In genomic region chr22:20979940-20980453, GRCh38 we compare ENCODE assay signal across 11 cellular contexts. TPM values are rescaled to one million over a fixed set of nuclear protein-coding genes. Genes with fewer than 3 reads are reported as not detected.
DNase-seq lines count a peak whose midpoint lies in the region; ATAC-seq and TF ChIP-seq lines count a peak whose summit lies in the region.
"Had no signal": no experiment of that assay in that cellular context is flagged by ENCODE, and none has a peak within 500 bp of the region (broad histone marks: within the 10 kb centered on the region; RNA-seq: fewer than 3 reads in every experiment).

No MANE protein-coding gene starts in this region.

- H3K36me3 Mint-ChIP-seq in activated naive CD4-positive, alpha-beta T cell treated with anti-CD3 and anti-CD28 coated beads, Interleukin-2, amount 10 ng/mL, durations not matched to agents 7 days and 5 days, result peaks cover 11% of the 10 kb centered on the region
- no peaks in the 10 kb centered on the region for H3K36me3 Mint-ChIP-seq in mesothelial cell of epicardium

- ATAC-seq in GM18505 (IDR thresholded peaks at IDR 0.05; ENCODE audit: unreplicated experiment) (no peak), HG02588 (IDR thresholded peaks at IDR 0.05; ENCODE audit: unreplicated experiment) (no peak)

- H3K4me1 ChIP-seq in duodenal mucosa (ENCODE audit: control insufficient read depth in 1 of 2, insufficient read depth in 2 of 2, low read length in 2 of 2) (peaks cover 29 to 32% of the 10 kb centered on the region in 2 donors), tibial nerve (peaks cover 0 to 48% (median 24%) of the 10 kb centered on the region in 4 donors)

- H3K27ac ChIP-seq in duodenal mucosa (ENCODE audit: low read depth, low read length) (no peak overlapping the region), tibial nerve (peak overlapping the region in 2 of 4 donors; percentile 50 to 65)
- H3K27ac ChIP-seq: prostate gland had no signal

- peaks cover 12% of the 10 kb centered on the region for H3K9me3 Mint-ChIP-seq in activated naive CD4-positive, alpha-beta T cell treated with anti-CD3 and anti-CD28 coated beads, Interleukin-2, amount 10 ng/mL, durations not matched to agents 7 days and 5 days
- H3K9me3 Mint-ChIP-seq in mesothelial cell of epicardium, result peaks cover 3% of the 10 kb centered on the region

- H3K27ac Mint-ChIP-seq in activated naive CD4-positive, alpha-beta T cell treated with anti-CD3 and anti-CD28 coated beads, Interleukin-2, amount 10 ng/mL, durations not matched to agents 7 days and 5 days, result no peak overlapping the region
- no peak overlapping the region for H3K27ac Mint-ChIP-seq in mesothelial cell of epicardium

- 28 to 37% methylated on average over 9 to 12 of the region's 13 CpGs for WGBS in tibial nerve, 2 donors

- CTCF ChIA-PET in activated naive CD4-positive, alpha-beta T cell treated with anti-CD3 and anti-CD28 coated beads, Interleukin-2, amount 10 ng/mL, durations not matched to agents 7 days and 5 days (lab: Charles Lee), result no interaction called here

- H3K9ac ChIP-seq in duodenal mucosa (ENCODE audit: low read depth in 1 of 2, low read length in 2 of 2), result peak overlapping the region; percentile 51 to 61

- no peak for DNase-seq in activated naive CD4-positive, alpha-beta T cell treated with anti-CD3 and anti-CD28 coated beads, Interleukin-2, amount 10 ng/mL, durations not matched to agents 7 days and 5 days
- no peak for DNase-seq in activated naive CD4-positive, alpha-beta T cell (lab: John Stamatoyannopoulos, UW)
- DNase-seq in mesothelial cell of epicardium (ENCODE audit: low spot score in 2 of 2, unreplicated experiment in 2 of 2), result no peak
- no peak for DNase-seq in tibial nerve (ENCODE audit: low spot score in 2 of 2)
- no peak for DNase-seq in NCI-H526 treated with DMSO at 0.1 percent for 48 hours (lab: John Stamatoyannopoulos, UW)
- DNase-seq: NCI-H446 had no signal

- no peaks in the 10 kb centered on the region for H3K27me3 ChIP-seq in duodenal mucosa (ENCODE audit: control insufficient read depth in 1 of 2, insufficient read depth in 2 of 2, low read length in 2 of 2)
- no peaks in the 10 kb centered on the region for H3K27me3 ChIP-seq in tibial nerve
- H3K27me3 ChIP-seq: BLaER1 treated with 17β-estradiol and CSF1 and Interleukin-3, amounts not matched to agents 10 nM and 100 nM had no signal

- TF ChIP-seq CTCF in mesothelial cell of epicardium (IDR thresholded peaks at IDR 0.05; ENCODE audit: unreplicated experiment) (no peak), tibial nerve (IDR thresholded peaks at IDR 0.05) (no peak)

- peaks cover 37% of the 10 kb centered on the region for H3K4me1 Mint-ChIP-seq in activated naive CD4-positive, alpha-beta T cell treated with anti-CD3 and anti-CD28 coated beads, Interleukin-2, amount 10 ng/mL, durations not matched to agents 7 days and 5 days
- peaks cover 35% of the 10 kb centered on the region for H3K4me1 Mint-ChIP-seq in mesothelial cell of epicardium

- TF ChIP-seq POLR2A in tibial nerve (IDR thresholded peaks at IDR 0.05) (no peak), GM18505 (IDR thresholded peaks at IDR 0.05; ENCODE audit: borderline replicate concordance, extremely low read depth, insufficient read depth, insufficient read length) (no peak)

- TF ChIP-seq EP300 in tibial nerve (IDR thresholded peaks at IDR 0.05), result no peak

- H3K9me3 ChIP-seq in duodenal mucosa (ENCODE audit: control insufficient read depth in 1 of 2, low read length in 2 of 2) (peaks cover 6 to 7% of the 10 kb centered on the region in 2 donors), tibial nerve (peaks cover 0 to 12% (median 0%) of the 10 kb centered on the region in 4 donors)
- H3K9me3 ChIP-seq: prostate gland had no signal

- H3K4me3 ChIP-seq in duodenal mucosa (ENCODE audit: low read depth in 1 of 2, low read length in 2 of 2) (peak overlapping the region; percentile 30 to 42), tibial nerve (peak overlapping the region in 3 of 4 donors; percentile 7 to 42 (median 21))
- H3K4me3 ChIP-seq: BLaER1 treated with 17β-estradiol and CSF1 and Interleukin-3, amounts not matched to agents 10 nM and 100 nM had no signal

- H3K36me3 ChIP-seq in duodenal mucosa (ENCODE audit: control insufficient read depth in 1 of 2, insufficient read depth in 2 of 2, low read length in 2 of 2) (no peaks in the 10 kb centered on the region), tibial nerve (peaks cover 0 to 11% (median 0%) of the 10 kb centered on the region in 3 donors)
- H3K36me3 ChIP-seq: prostate gland had no signal

- H3K4me3 Mint-ChIP-seq in activated naive CD4-positive, alpha-beta T cell treated with anti-CD3 and anti-CD28 coated beads, Interleukin-2, amount 10 ng/mL, durations not matched to agents 7 days and 5 days, result peak overlapping the region; percentile 13
- H3K4me3 Mint-ChIP-seq in mesothelial cell of epicardium, result peak overlapping the region; percentile 99

- H3K27me3 Mint-ChIP-seq in activated naive CD4-positive, alpha-beta T cell treated with anti-CD3 and anti-CD28 coated beads, Interleukin-2, amount 10 ng/mL, durations not matched to agents 7 days and 5 days, result peaks cover 14% of the 10 kb centered on the region
- H3K27me3 Mint-ChIP-seq in mesothelial cell of epicardium (ENCODE audit: low read depth), result peaks cover 12% of the 10 kb centered on the region

RNA-seq across cellular contexts. Expression of gene LZTR1, which starts 2.1 kb away (rescaled TPM):
- total RNA-seq in mesothelial cell of epicardium (92.3 to 101 TPM (median 97.3 TPM) in 3 replicates), tibial nerve (100 to 1,000 TPM in 1 of 4 donors, 10 to 100 TPM in 3; 59.8 to 127 (median 66.5) TPM)

RNA-seq across cellular contexts. Expression of gene AIFM3, which starts 12.9 kb away (rescaled TPM):
- total RNA-seq in mesothelial cell of epicardium (2.4 to 3.2 TPM (median 2.5 TPM) in 3 replicates), tibial nerve (1 to 10 TPM in 3 of 4 donors, under 1 TPM in 1; 0.59 to 3.1 (median 1.8) TPM)

RNA-seq across cellular contexts. Expression of gene THAP7, which starts 21.9 kb away (rescaled TPM):
- total RNA-seq in mesothelial cell of epicardium, result 19.7 to 22.8 TPM (median 22.0 TPM) in 3 replicates
- total RNA-seq in tibial nerve, result 10 to 100 TPM; 46.9 to 71.8 (median 49.3) TPM

RNA-seq across cellular contexts. Expression of gene P2RX6, which starts 35.0 kb away (rescaled TPM):
- total RNA-seq in mesothelial cell of epicardium, result 0.72 to 1.1 TPM (median 0.88 TPM) in 3 replicates
- total RNA-seq in tibial nerve, result 1 to 10 TPM in 1 of 4 donors, under 1 TPM in 3; 0.63 to 3.3 (median 0.78) TPM

RNA-seq across cellular contexts. Expression of gene SLC7A4, which starts 52.4 kb away (rescaled TPM):
- total RNA-seq in mesothelial cell of epicardium (3.2 to 3.7 TPM (median 3.2 TPM) in 3 replicates), tibial nerve (1 to 10 TPM in 1 of 4 donors, under 1 TPM in 1, not detected in 2; 0.22 to 1.3 TPM)
